In the genomic region with DNA sequence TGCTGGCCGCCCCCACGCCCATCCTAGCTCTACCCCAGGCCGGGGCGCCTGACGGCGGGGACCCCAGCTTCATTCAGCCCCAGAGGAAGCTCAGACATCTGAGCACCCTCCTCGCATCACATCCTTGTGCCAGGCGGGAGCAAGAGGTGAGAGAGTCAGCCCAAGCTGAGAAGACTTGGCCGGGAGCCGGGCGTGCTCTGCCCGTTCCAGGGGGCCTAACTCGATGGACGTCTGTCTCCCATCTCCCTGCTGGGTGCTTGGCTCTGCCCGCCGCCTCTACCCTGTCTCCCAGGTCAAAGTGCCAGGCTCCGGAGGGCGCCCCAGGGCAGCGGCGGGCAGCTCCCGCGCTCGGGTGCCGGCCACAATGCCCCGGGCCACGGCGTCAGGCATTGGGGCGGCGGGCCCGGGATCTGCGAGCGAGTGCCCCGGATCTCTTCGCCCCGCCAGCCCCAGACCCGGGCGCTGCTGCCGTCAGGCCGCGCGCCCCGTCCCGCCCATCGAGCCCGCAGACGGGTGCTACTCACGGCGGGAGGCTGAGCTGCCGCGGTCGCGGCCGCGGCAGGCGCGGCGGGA, we compare ENCODE assay signal across 8 cellular contexts. TPM values are rescaled to one million over a fixed set of nuclear protein-coding genes. Genes with fewer than 3 reads are reported as not detected.
A peak's percentile ranks its signal among the peaks of the same experiment; 100 is the strongest.
DNase-seq lines count a peak whose midpoint lies in the region; ATAC-seq and TF ChIP-seq lines count a peak whose summit lies in the region.

No MANE protein-coding gene starts in this region.

- peak; percentile 25 for ATAC-seq in HG03135 (IDR thresholded peaks at IDR 0.05; ENCODE audit: unreplicated experiment)

- peak overlapping the region; percentile 34 for H3K4me3 ChIP-seq in iPS-11a (ENCODE audit: low read depth, low read length)
- peak overlapping the region; percentile 40 to 71 (median 55) for H3K4me3 ChIP-seq in spleen

- DNase-seq in NCI-H2171 treated with DMSO at 0.1 percent for 48 hours (lab: John Stamatoyannopoulos, UW) = peak; percentile 48
- DNase-seq in NCI-H2171 (lab: John Stamatoyannopoulos, UW) = no peak
- peak; percentile 23 for DNase-seq in activated gamma-delta T cell treated with Interleukin-2 at 50 U/mL for 16 hours
- peak; percentile 85 for DNase-seq in spleen
- no peak for DNase-seq in mucosa of gallbladder (ENCODE audit: low spot score)
- DNase-seq in medulla oblongata (ENCODE audit: extremely low spot score) = no peak

- H3K36me3 ChIP-seq in spleen = no peaks in the 10 kb centered on the region

- no peaks in the 10 kb centered on the region for H3K27me3 ChIP-seq in spleen (replicated peaks in 1 of 7)

- WGBS in spleen, 5 donors = 19 to 44% (median 21%) methylated on average over 12 to 57 of the region's 57 CpGs

- intact Hi-C loops in spleen (cut with DNase I; ENCODE audit: low total_unique reads) = loop anchor here (10.0 kb wide), 1 partner anchor 211 kb away; a partner anchor contains a TSS

- no peak for TF ChIP-seq CTCF in spleen (IDR thresholded peaks at IDR 0.05 in 8 of 11, conservative IDR thresholded peaks at IDR 0.05 in 3 of 11)

- no peak for TF ChIP-seq POLR2A in spleen (IDR thresholded peaks at IDR 0.05)

- peak overlapping the region in 7 of 8 donors; percentile 40 to 90 (median 69) for H3K27ac ChIP-seq in spleen

- no peaks in the 10 kb centered on the region for H3K9me3 ChIP-seq in spleen

- H3K4me1 ChIP-seq in spleen = peaks cover 24 to 86% (median 59%) of the 10 kb centered on the region in 6 donors

RNA-seq across cellular contexts. Expression of a gene that starts 0.4 kb away (rescaled TPM):
- total RNA-seq in spleen (10 to 100 TPM; 12.2 to 38.3 (median 20.6) TPM), mucosa of gallbladder (5.6 TPM)
- polyA plus RNA-seq in spleen = 1 to 10 TPM; 4.9 to 7.6 (median 6.0) TPM

RNA-seq across cellular contexts. Expression of a gene that starts 47.8 kb away (rescaled TPM):
- total RNA-seq in spleen = 100 to 1,000 TPM in 1 of 7 donors, 10 to 100 TPM in 6; 42.2 to 112 (median 53.4) TPM
- polyA plus RNA-seq in spleen = 100 to 1,000 TPM; 109 to 129 (median 122) TPM
- 47.1 TPM for total RNA-seq in mucosa of gallbladder

RNA-seq across cellular contexts. Expression of a gene that starts 49.9 kb away (rescaled TPM):
- total RNA-seq in spleen = 100 to 1,000 TPM in 6 of 7 donors, 10 to 100 TPM in 1; 99.9 to 161 (median 134) TPM
- 10 to 100 TPM; 45.5 to 73.7 (median 58.0) TPM for polyA plus RNA-seq in spleen
- total RNA-seq in mucosa of gallbladder = 123 TPM

Comparison
In these comparisons a context has a peak if more than half of its experiments do, and no peak if none do; other contexts are left out.
1. DNase-seq: peak in NCI-H2171 treated with DMSO at 0.1 percent for 48 hours (single experiment), activated gamma-delta T cell treated with Interleukin-2 at 50 U/mL for 16 hours (single experiment) and spleen (single experiment); none in NCI-H2171 (single experiment), mucosa of gallbladder (single experiment) and medulla oblongata (single experiment).